8 cellular contexts compared by ENCODE assay signal in the genomic region with DNA sequence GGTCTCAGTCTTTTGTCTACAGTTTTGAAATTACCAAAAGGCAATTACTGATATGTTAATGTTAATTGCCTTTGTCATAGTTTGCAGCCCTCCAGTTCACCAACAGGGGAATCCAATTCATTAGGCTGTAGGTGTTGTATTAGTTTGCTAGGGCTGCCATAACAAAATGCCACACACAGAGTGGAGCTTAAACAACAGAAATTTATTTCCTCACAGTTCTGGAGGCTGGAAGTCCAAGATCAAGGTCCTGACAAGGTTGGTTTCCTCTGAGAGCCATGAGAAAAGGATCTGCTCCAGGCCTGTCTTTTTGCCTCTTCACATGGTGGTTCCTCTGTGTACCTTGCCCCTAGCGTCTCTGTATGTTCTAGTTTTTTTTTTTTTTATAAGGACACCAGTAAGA. TPM values are rescaled to one million over a fixed set of nuclear protein-coding genes. Genes with fewer than 3 reads are reported as not detected.
DNase-seq lines count a peak whose midpoint lies in the region; ATAC-seq, FAIRE-seq and TF ChIP-seq lines count a peak whose summit lies in the region.

No MANE protein-coding gene starts in this region.

- FAIRE-seq in GM12878 (lab: Jason Lieb, UNC): no peak

- TF ChIP-seq CTCF in heart left ventricle (IDR thresholded peaks at IDR 0.05) (no peak), GM12878 (IDR thresholded peaks at IDR 0.05 in 2 of 3, conservative IDR thresholded peaks at IDR 0.05 in 1 of 3; ENCODE audit: control insufficient read depth in 2 of 3, extremely low read depth in 1 of 3, insufficient read depth in 1 of 3, low read depth in 3 of 3, low read length in 3 of 3) (no peak), upper lobe of right lung (IDR thresholded peaks at IDR 0.05) (no peak)

- peak overlapping the region; percentile 58 for H3K4me2 ChIP-seq in GM12878 (ENCODE audit: control insufficient read depth, insufficient read depth)
- H3K4me2 ChIP-seq in mesenchymal stem cell (ENCODE audit: low read length, poor library complexity, severe bottlenecking): peak overlapping the region; percentile 70

- H3K9ac ChIP-seq in GM12878 (ENCODE audit: control insufficient read depth, insufficient read depth, low read length) (peak overlapping the region; percentile 93), mesenchymal stem cell (ENCODE audit: low read length) (peak overlapping the region; percentile 96)

- no peak overlapping the region for H2BK12ac ChIP-seq in mesenchymal stem cell (ENCODE audit: low read length in 2 of 2)

- H3K27ac ChIP-seq in heart left ventricle: no peak overlapping the region
- H3K27ac ChIP-seq in GM12878 (ENCODE audit: control insufficient read depth, insufficient read depth): peak overlapping the region; percentile 73; the same call in 1 of the 2 replicates
- H3K27ac ChIP-seq in mesenchymal stem cell (ENCODE audit: low read length, poor library complexity, severe bottlenecking): no peak overlapping the region
- no peak overlapping the region for H3K27ac ChIP-seq in upper lobe of right lung

- no peak overlapping the region for H4K8ac ChIP-seq in mesenchymal stem cell (ENCODE audit: low read length)

- no peak for TF ChIP-seq RAD21 in GM12878 (IDR thresholded peaks at IDR 0.05; ENCODE audit: insufficient read depth, low read depth, low read length)

- DNase-seq in heart left ventricle (no peak), Right ventricle myocardium superior (no peak), GM12878 (ENCODE audit: low read depth, low spot score) (no peak), mesenchymal stem cell (no peak), upper lobe of right lung (no peak), posterior vena cava (ENCODE audit: low spot score) (no peak), cerebellar nuclear complex (lab: John Stamatoyannopoulos, UW) (no peak), sciatic nerve (ENCODE audit: low spot score) (no peak)

- no peak overlapping the region for H3K14ac ChIP-seq in mesenchymal stem cell (ENCODE audit: low read length in 2 of 2)

- no peak overlapping the region for H4K91ac ChIP-seq in mesenchymal stem cell (ENCODE audit: low read length)

- ATAC-seq in heart left ventricle: no peak
- ATAC-seq in Right ventricle myocardium superior (ENCODE audit: poor library complexity): no peak
- no peak for ATAC-seq in GM12878
- ATAC-seq in upper lobe of right lung: no peak
- ATAC-seq in sciatic nerve: no peak

- peaks cover 3 to 51% (median 46%) of the 10 kb centered on the region in 9 donors for H3K36me3 ChIP-seq in heart left ventricle
- peaks cover 2 to 23% of the 10 kb centered on the region in 2 experiments for H3K36me3 ChIP-seq in GM12878 (ENCODE audit: control insufficient read depth in 2 of 2, insufficient read depth in 2 of 2, low read length in 1 of 2)
- H3K36me3 ChIP-seq in mesenchymal stem cell (ENCODE audit: control insufficient read depth in 1 of 2, insufficient read depth in 2 of 2, low read depth in 1 of 2, low read length in 2 of 2): peaks cover 20 to 46% of the 10 kb centered on the region in 2 experiments
- peaks cover 42% of the 10 kb centered on the region for H3K36me3 ChIP-seq in upper lobe of right lung

- H3K9me3 ChIP-seq in heart left ventricle (peaks cover 0 to 4% (median 0%) of the 10 kb centered on the region in 12 donors), GM12878 (replicated peaks; ENCODE audit: control insufficient read depth, insufficient read depth, low read length) (no peaks in the 10 kb centered on the region), mesenchymal stem cell (ENCODE audit: control insufficient read depth, low read length) (no peaks in the 10 kb centered on the region), upper lobe of right lung (no peaks in the 10 kb centered on the region)

- in situ Hi-C loops in GM12878 (cut with MboI): no loop called here

- no peak for TF ChIP-seq EP300 in GM12878 (IDR thresholded peaks at IDR 0.05; ENCODE audit: borderline replicate concordance in 1 of 2, control insufficient read depth in 1 of 2, low read depth in 2 of 2, low read length in 2 of 2)

- H2BK120ac ChIP-seq in mesenchymal stem cell (ENCODE audit: low read depth, low read length): no peak overlapping the region

- no peak overlapping the region for H3K18ac ChIP-seq in mesenchymal stem cell (ENCODE audit: low read depth in 1 of 2, low read length in 2 of 2)

- no peak for TF ChIP-seq POLR2A in heart left ventricle (IDR thresholded peaks at IDR 0.05)
- no peak for TF ChIP-seq POLR2A in GM12878 (IDR thresholded peaks at IDR 0.05; ENCODE audit: low read depth, low read length)

- H2BK5ac ChIP-seq in mesenchymal stem cell (ENCODE audit: low read depth, low read length, poor library complexity, severe bottlenecking): no peak overlapping the region

- 75 to 93% (median 86%) methylated on average over 1 of the region's 1 CpG for WGBS in heart left ventricle, 4 donors
- 38% methylated on average over 1 of the region's 1 CpG for WGBS in GM12878 (ENCODE audit: insufficient coverage, insufficient replicate concordance, low lambda C conversion rate, missing lambda C conversion rate)
- WGBS in mesenchymal stem cell: no CpG with 5 or more reads among the region's 1 CpG

- H4K20me1 ChIP-seq in GM12878 (ENCODE audit: control insufficient read depth, insufficient read depth): no peaks in the 10 kb centered on the region; the same call in 1 of the 2 replicates

- no peaks in the 10 kb centered on the region for H3K27me3 ChIP-seq in heart left ventricle
- no peaks in the 10 kb centered on the region for H3K27me3 ChIP-seq in GM12878 (replicated peaks in 1 of 2; ENCODE audit: control insufficient read depth in 2 of 2, insufficient read depth in 2 of 2, low read length in 1 of 2)
- no peaks in the 10 kb centered on the region for H3K27me3 ChIP-seq in mesenchymal stem cell (ENCODE audit: control insufficient read depth in 1 of 2, insufficient read depth in 1 of 2, low read length in 2 of 2)
- H3K27me3 ChIP-seq in upper lobe of right lung: no peaks in the 10 kb centered on the region

- H3K79me2 ChIP-seq in GM12878 (ENCODE audit: control insufficient read depth, insufficient read depth, low read length): peaks cover 29% of the 10 kb centered on the region

- RAD21 ChIA-PET in GM12878 (lab: Charles Lee; ENCODE audit: unreplicated experiment): interaction anchor here (1.2 to 2.9 kb wide), 3 partner anchors 85 to 230 kb away, joined by 4 to 22 read pairs (median 6); a partner anchor contains a TSS

- no peak overlapping the region for H2AK5ac ChIP-seq in mesenchymal stem cell (ENCODE audit: low read length, severe bottlenecking)

- POLR2A ChIA-PET in GM12878 (lab: Charles Lee): interaction anchor here (0.6 to 2.9 kb wide), 6 partner anchors 15 to 104 kb away, joined by 3 to 24 read pairs (median 4); a partner anchor contains a TSS

- H2AFZ ChIP-seq in GM12878 (ENCODE audit: control insufficient read depth, low read depth, low read length) (no peak overlapping the region), mesenchymal stem cell (ENCODE audit: low read depth, low read length) (no peak overlapping the region)

- peaks cover 20% of the 10 kb centered on the region for H3K79me1 ChIP-seq in mesenchymal stem cell (replicated peaks; ENCODE audit: low read length, poor library complexity, severe bottlenecking)

- H3K4me1 ChIP-seq in heart left ventricle (peaks cover 0 to 44% (median 23%) of the 10 kb centered on the region in 12 donors), GM12878 (ENCODE audit: control insufficient read depth, insufficient read depth, low read length) (peaks cover 2% of the 10 kb centered on the region; the same call in 1 of the 2 replicates), mesenchymal stem cell (ENCODE audit: control insufficient read depth, insufficient read depth, low read depth, low read length) (peaks cover 2% of the 10 kb centered on the region), upper lobe of right lung (peaks cover 25% of the 10 kb centered on the region)

- H3K23ac ChIP-seq in mesenchymal stem cell (ENCODE audit: low read length in 2 of 2): no peak overlapping the region

- H3K4ac ChIP-seq in mesenchymal stem cell (ENCODE audit: low read depth in 1 of 2, low read length in 2 of 2): no peak overlapping the region

- no TSS peak for BruUV-seq in GM12878 (replicated peaks; lab: Mats Ljungman, UMichigan)

- SMC1A ChIA-PET in GM12878 (lab: Charles Lee; ENCODE audit: uncharacterized antibody, unreplicated experiment): interaction anchor here (0.6 to 3.7 kb wide), 11 partner anchors 18 to 452 kb away, joined by 3 to 32 read pairs (median 3); a partner anchor contains a TSS

- H3K4me3 ChIP-seq in heart left ventricle (peak overlapping the region in 11 of 12 donors; percentile 62 to 99 (median 86)), GM12878 (peak overlapping the region; percentile 100), mesenchymal stem cell (ENCODE audit: insufficient read depth in 1 of 2, low read depth in 1 of 2, low read length in 2 of 2) (peak overlapping the region in 1 of 2 experiments; percentile 98), upper lobe of right lung (peak overlapping the region; percentile 93)

- CTCF ChIA-PET in GM12878 (lab: Yijun Ruan, JAX): interaction anchor here (1.2 to 3.4 kb wide), 4 partner anchors 17 to 192 kb away, joined by 3 to 18 read pairs (median 14); a partner anchor contains a TSS

- no peak overlapping the region for H2BK15ac ChIP-seq in mesenchymal stem cell (ENCODE audit: low read depth, poor library complexity, severe bottlenecking)

- intact Hi-C loops in heart left ventricle (cut with DNase I): loop anchor here in 7 of 10 donors (5.0 to 10.0 kb wide), 7 partner anchors 85 to 460 kb away; a partner anchor contains a TSS
- intact Hi-C loops in Right ventricle myocardium superior (cut with DNase I): no loop called here
- intact Hi-C loops in GM12878 (cut with micrococcal nuclease; ENCODE audit: unreplicated experiment): loop anchor here (1.0 to 5.0 kb wide), 2 partner anchors 84 to 230 kb away; a partner anchor contains a TSS
- intact Hi-C loops in upper lobe of right lung (cut with DNase I): no loop called here
- intact Hi-C loops in posterior vena cava (cut with DNase I): no loop called here
- intact Hi-C loops in sciatic nerve (cut with DNase I): no loop called here

RNA-seq across cellular contexts. Expression of a gene that starts 1.3 kb away (rescaled TPM):
- total RNA-seq in heart left ventricle: 10 to 100 TPM; 31.4 to 54.6 (median 36.3) TPM
- polyA plus RNA-seq in heart left ventricle: 10 to 100 TPM; 21.3 to 40.0 TPM
- total RNA-seq in Right ventricle myocardium superior: 41.5 TPM
- 47.0 and 52.6 TPM in 2 replicates for total RNA-seq in GM12878 (2013; cell fraction: nucleolus; rRNA removed)
- total RNA-seq in GM12878 (2014; rRNA removed): 37.1 and 39.3 TPM in 2 replicates
- 31.3 and 34.5 TPM in 2 replicates for total RNA-seq in GM12878 (2014; rRNA removed; fragmentation: Illumina TruSeq; extraction: Trizol)
- total RNA-seq in GM12878 (2021): 36.3 and 37.3 TPM in 2 replicates
- polyA plus RNA-seq in GM12878 (2011; ENCODE audit: low read depth): 23.2 TPM
- polyA plus RNA-seq in GM12878 (2011; rRNA removed): 46.5 and 71.3 TPM in 2 replicates
- 18.6 and 21.5 TPM in 2 replicates for polyA plus RNA-seq in GM12878 (2011; cell fraction: cytosol; rRNA removed)
- polyA plus RNA-seq in GM12878 (2011; cell fraction: nucleus; rRNA removed): 26.3 and 27.4 TPM in 2 replicates
- 34.4 and 38.7 TPM in 2 replicates for polyA plus RNA-seq in GM12878 (2012)
- polyA plus RNA-seq in GM12878 (2014; fragmentation: Illumina TruSeq; extraction: Trizol): 29.2 and 41.4 TPM in 2 replicates
- polyA plus RNA-seq in GM12878 (2014; fragmentation: Nextera tagmentation; extraction: Ambion mirVana): 10 to 100 TPM; 10.3 to 23.6 TPM
- polyA plus RNA-seq in GM12878 (2014; rRNA removed): 37.4 and 37.8 TPM in 2 replicates
- 10 to 100 TPM; 59.4 to 63.5 TPM for polyA plus RNA-seq in GM12878 (2016; fragmentation: Nextera tagmentation; extraction: Ambion mirVana)
- 20.1 and 31.5 TPM in 2 replicates for polyA minus RNA-seq in GM12878 (2011; rRNA and poly(A)+ RNA removed)
- 11.1 and 12.8 TPM in 2 replicates for polyA minus RNA-seq in GM12878 (2011; cell fraction: cytosol; rRNA and poly(A)+ RNA removed)
- polyA minus RNA-seq in GM12878 (2011; cell fraction: nucleus; rRNA and poly(A)+ RNA removed): 30.1 and 50.8 TPM in 2 replicates
- 50.0 TPM for polyA plus RNA-seq in mesenchymal stem cell (2013, experiment 1 of 2)
- polyA plus RNA-seq in mesenchymal stem cell (2013, experiment 2 of 2): 49.3 TPM
- total RNA-seq in upper lobe of right lung: 27.7 TPM
- total RNA-seq in posterior vena cava: 10 to 100 TPM; 19.7 to 29.4 TPM
- 23.6 TPM for total RNA-seq in sciatic nerve

RNA-seq across cellular contexts. Expression of a gene that starts 17.6 kb away (rescaled TPM):
- total RNA-seq in heart left ventricle: 10 to 100 TPM; 15.6 to 45.3 (median 29.8) TPM
- 10 to 100 TPM in 1 of 2 donors, 1 to 10 TPM in 1; 6.8 to 17.6 TPM for polyA plus RNA-seq in heart left ventricle
- total RNA-seq in Right ventricle myocardium superior: 33.2 TPM
- 13.7 and 18.2 TPM in 2 replicates for total RNA-seq in GM12878 (2013; cell fraction: nucleolus; rRNA removed)
- total RNA-seq in GM12878 (2014; rRNA removed): 3.8 and 4.2 TPM in 2 replicates
- 7.5 and 8.7 TPM in 2 replicates for total RNA-seq in GM12878 (2014; rRNA removed; fragmentation: Illumina TruSeq; extraction: Trizol)
- total RNA-seq in GM12878 (2021): 7.6 and 7.7 TPM in 2 replicates
- 2.9 TPM for polyA plus RNA-seq in GM12878 (2011; ENCODE audit: low read depth)
- polyA plus RNA-seq in GM12878 (2011; rRNA removed): 15.9 and 29.6 TPM in 2 replicates
- polyA plus RNA-seq in GM12878 (2011; cell fraction: cytosol; rRNA removed): 3.0 and 3.3 TPM in 2 replicates
- 2.6 and 2.9 TPM in 2 replicates for polyA plus RNA-seq in GM12878 (2011; cell fraction: nucleus; rRNA removed)
- polyA plus RNA-seq in GM12878 (2012): 5.4 and 6.4 TPM in 2 replicates
- polyA plus RNA-seq in GM12878 (2014; fragmentation: Illumina TruSeq; extraction: Trizol): 8.8 and 9.8 TPM in 2 replicates
- 1 to 10 TPM; 2.1 to 3.0 TPM for polyA plus RNA-seq in GM12878 (2014; fragmentation: Nextera tagmentation; extraction: Ambion mirVana)
- polyA plus RNA-seq in GM12878 (2014; rRNA removed): 3.2 and 4.3 TPM in 2 replicates
- 1 to 10 TPM; 6.7 to 7.1 TPM for polyA plus RNA-seq in GM12878 (2016; fragmentation: Nextera tagmentation; extraction: Ambion mirVana)
- polyA minus RNA-seq in GM12878 (2011; rRNA and poly(A)+ RNA removed): 4.8 and 10.1 TPM in 2 replicates
- polyA minus RNA-seq in GM12878 (2011; cell fraction: cytosol; rRNA and poly(A)+ RNA removed): 1.9 and 4.3 TPM in 2 replicates
- 4.5 and 7.7 TPM in 2 replicates for polyA minus RNA-seq in GM12878 (2011; cell fraction: nucleus; rRNA and poly(A)+ RNA removed)
- 5.5 TPM for polyA plus RNA-seq in mesenchymal stem cell (2013, experiment 1 of 2)
- 5.6 TPM for polyA plus RNA-seq in mesenchymal stem cell (2013, experiment 2 of 2)
- 15.7 TPM for total RNA-seq in upper lobe of right lung
- total RNA-seq in posterior vena cava: 10 to 100 TPM; 11.6 to 13.3 TPM
- 16.2 TPM for total RNA-seq in sciatic nerve

Comparison
In these comparisons a context has a peak if more than half of its experiments do, and no peak if none do; other contexts are left out.
1. intact Hi-C loops: an anchor here in heart left ventricle (5.0 to 10.0 kb wide) and GM12878 (1.0 to 5.0 kb wide); none called in Right ventricle myocardium superior, upper lobe of right lung, posterior vena cava and sciatic nerve.